10 cellular contexts compared by ENCODE assay signal in genomic region chr14:91324606-91324950, GRCh38.
DNase-seq lines count a peak whose midpoint lies in the region; ATAC-seq and TF ChIP-seq lines count a peak whose summit lies in the region.
"Had no signal": no experiment of that assay in that cellular context is flagged by ENCODE, and none has a peak within 500 bp of the region (broad histone marks: within the 10 kb centered on the region; RNA-seq: fewer than 3 reads in every experiment).

No MANE protein-coding gene starts in this region.

- peak overlapping the region in 2 of 3 donors; percentile 25 to 62 for H3K27ac ChIP-seq in right lobe of liver
- H3K27ac ChIP-seq in thyroid gland: peak overlapping the region in 2 of 3 donors; percentile 50 to 59
- H3K27ac ChIP-seq: SK-N-MC had no signal

- peaks cover 95% of the 10 kb centered on the region for H3K36me3 Mint-ChIP-seq in activated T-cell treated with anti-CD3 and anti-CD28 coated beads, Interleukin-2, amount 50 U/mL, for 24 hours (ENCODE audit: low read depth)
- H3K36me3 Mint-ChIP-seq in activated naive CD4-positive, alpha-beta T cell treated with anti-CD3 and anti-CD28 coated beads, Interleukin-2, amount 50 U/mL, for 72 hours: peaks cover 29 to 30% of the 10 kb centered on the region in 2 donors

- H3K27me3 Mint-ChIP-seq in activated T-cell treated with anti-CD3 and anti-CD28 coated beads, Interleukin-2, amount 50 U/mL, for 24 hours: no peaks in the 10 kb centered on the region

- H3K27me3 ChIP-seq in right lobe of liver (no peaks in the 10 kb centered on the region), thyroid gland (no peaks in the 10 kb centered on the region)

- H3K9me3 Mint-ChIP-seq in activated T-cell treated with anti-CD3 and anti-CD28 coated beads, Interleukin-2, amount 50 U/mL, for 24 hours: no peaks in the 10 kb centered on the region
- no peaks in the 10 kb centered on the region for H3K9me3 Mint-ChIP-seq in activated naive CD4-positive, alpha-beta T cell treated with anti-CD3 and anti-CD28 coated beads, Interleukin-2, amount 50 U/mL, for 72 hours

- TF ChIP-seq CTCF in right lobe of liver (IDR thresholded peaks at IDR 0.05): no peak
- no peak for TF ChIP-seq CTCF in thyroid gland (IDR thresholded peaks at IDR 0.05)

- H3K4me3 ChIP-seq in right lobe of liver (no peak overlapping the region), thyroid gland (replicated peaks in 1 of 3) (no peak overlapping the region)
- H3K4me3 ChIP-seq: SK-N-MC had no signal

- H3K4me3 Mint-ChIP-seq in activated T-cell treated with anti-CD3 and anti-CD28 coated beads, Interleukin-2, amount 50 U/mL, for 24 hours: peak overlapping the region; percentile 79

- no peak for DNase-seq in activated T-cell treated with anti-CD3 and anti-CD28 coated beads, Interleukin-2, amount 50 U/mL, for 24 hours
- DNase-seq in activated T-cell treated with anti-CD3 and anti-CD28 coated beads, Interleukin-2, amount 50 U/mL, for 48 hours: no peak
- no peak for DNase-seq in activated naive CD4-positive, alpha-beta T cell treated with anti-CD3 and anti-CD28 coated beads, Interleukin-2, amount 50 U/mL, for 72 hours (ENCODE audit: low spot score in 2 of 2)
- no peak for DNase-seq in right lobe of liver
- DNase-seq in thyroid gland: no peak
- no peak for DNase-seq in H4 (ENCODE audit: low spot score)
- no peak for DNase-seq in DMS153 (lab: John Stamatoyannopoulos, UW)
- no peak for DNase-seq in stimulated activated naive CD4-positive, alpha-beta T cell treated with Interleukin-2 at 50 U/mL for 16 hours (lab: John Stamatoyannopoulos, UW)
- DNase-seq: NCI-H2029 treated with DMSO at 0.1 percent for 48 hours had no signal

- peaks cover 85% of the 10 kb centered on the region for H3K4me1 Mint-ChIP-seq in activated T-cell treated with anti-CD3 and anti-CD28 coated beads, Interleukin-2, amount 50 U/mL, for 24 hours (ENCODE audit: low read depth)

- WGBS in right lobe of liver (ENCODE audit: insufficient coverage, low coverage, low lambda C conversion rate, missing lambda C conversion rate): 56% methylated on average over 3 of the region's 10 CpGs
- WGBS in thyroid gland, 2 donors: 46 to 56% methylated on average over 10 of the region's 10 CpGs

- ATAC-seq in activated naive CD4-positive, alpha-beta T cell treated with anti-CD3 and anti-CD28 coated beads, Interleukin-2, amount 50 U/mL, for 72 hours: no peak
- ATAC-seq in right lobe of liver: no peak

- H3K27ac Mint-ChIP-seq in activated T-cell treated with anti-CD3 and anti-CD28 coated beads, Interleukin-2, amount 50 U/mL, for 24 hours: peak overlapping the region; percentile 98
- peak overlapping the region; percentile 97 for H3K27ac Mint-ChIP-seq in activated naive CD4-positive, alpha-beta T cell treated with anti-CD3 and anti-CD28 coated beads, Interleukin-2, amount 50 U/mL, for 72 hours

- H3K36me3 ChIP-seq in right lobe of liver: no peaks in the 10 kb centered on the region
- H3K36me3 ChIP-seq in thyroid gland: no peaks in the 10 kb centered on the region

- intact Hi-C loops in right lobe of liver (cut with DNase I) (no loop called here), thyroid gland (cut with DNase I) (no loop called here)

- TF ChIP-seq POLR2A in right lobe of liver (IDR thresholded peaks at IDR 0.05): no peak
- no peak for TF ChIP-seq POLR2A in thyroid gland (IDR thresholded peaks at IDR 0.05)

- H3K9me3 ChIP-seq in right lobe of liver: no peaks in the 10 kb centered on the region
- H3K9me3 ChIP-seq in thyroid gland: no peaks in the 10 kb centered on the region

- H3K4me1 ChIP-seq in right lobe of liver (peaks cover 0 to 5% (median under 1%) of the 10 kb centered on the region in 4 donors), thyroid gland (peaks cover 0 to 19% of the 10 kb centered on the region in 2 donors)
